In the genomic region with DNA sequence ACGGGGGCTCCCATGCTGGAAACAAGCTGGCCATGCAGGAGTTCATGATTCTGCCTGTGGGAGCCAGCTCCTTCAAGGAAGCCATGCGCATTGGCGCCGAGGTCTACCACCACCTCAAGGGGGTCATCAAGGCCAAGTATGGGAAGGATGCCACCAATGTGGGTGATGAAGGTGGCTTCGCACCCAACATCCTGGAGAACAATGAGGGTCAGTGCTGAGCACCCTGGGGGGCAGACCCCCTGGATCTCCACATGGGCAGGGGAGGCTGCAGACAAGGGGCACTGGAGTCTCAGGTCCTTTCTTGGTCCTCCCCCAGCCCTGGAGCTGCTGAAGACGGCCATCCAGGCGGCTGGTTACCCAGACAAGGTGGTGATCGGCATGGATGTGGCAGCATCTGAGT, we compare ENCODE assay signal across 23 cellular contexts.
"Had no signal": no experiment of that assay in that cellular context is flagged by ENCODE, and none has a peak within 500 bp of the region (broad histone marks: within the 10 kb centered on the region; RNA-seq: fewer than 3 reads in every experiment).

No MANE protein-coding gene starts in this region.

- H3K4me1 ChIP-seq: uterus had no signal

- FAIRE-seq: small intestine had no signal

- DNase-seq: islet precursor cell; left ventricle myocardium inferior; mesendoderm; naive B cell; natural killer cell; nephron progenitor cell; occipital lobe; small intestine; spleen; stimulated activated CD4-positive, alpha-beta T cell treated with anti-CD3 and anti-CD28 coated beads, Interleukin-4, amount 100 ng/mL, for 24 hours; stimulated activated naive CD4-positive, alpha-beta T cell; tibial artery; uterus had no signal

- ATAC-seq: natural killer cell; sciatic nerve; stimulated activated effector memory CD8-positive, alpha-beta T cell treated with anti-CD3 and anti-CD28 coated beads, Interleukin-12 subunit alpha, Interleukin-12 subunit beta, amount 100 ng/mL, for 72 hours had no signal

- H3K4me2 ChIP-seq: hepatocyte, neural progenitor cell had no signal

- H3K79me2 ChIP-seq: hepatocyte, parathyroid adenoma had no signal

- H3K4me3 ChIP-seq: hepatocyte, left ventricle myocardium inferior, lung, neural progenitor cell, right atrium auricular region, spleen, suprapubic skin, thoracic aorta, tibial artery, uterus had no signal

- H3K36me3 ChIP-seq: neural progenitor cell, uterus had no signal

- H2AFZ ChIP-seq: hepatocyte, neural progenitor cell, parathyroid adenoma had no signal

- H3K27me3 ChIP-seq: hepatocyte, neural progenitor cell, neutrophil, right atrium auricular region, spleen, suprapubic skin, tibial artery, uterus had no signal

- H3K9me3 ChIP-seq: left ventricle myocardium inferior, neutrophil, right atrium auricular region, spleen, suprapubic skin, thoracic aorta, tibial artery, uterus had no signal

- H3K9ac ChIP-seq: neural progenitor cell, parathyroid adenoma had no signal

- H3K27ac ChIP-seq: hepatocyte, neural progenitor cell, neutrophil, parathyroid adenoma, right atrium auricular region, spleen, suprapubic skin, thoracic aorta, tibial artery, uterus had no signal
